In genomic region chr3:28989646-28990089, GRCh38 we compare ENCODE assay signal across 8 cellular contexts.
DNase-seq lines count a peak whose midpoint lies in the region; ATAC-seq and TF ChIP-seq lines count a peak whose summit lies in the region.

No MANE protein-coding gene starts in this region.

- no peaks in the 10 kb centered on the region for H3K9me3 ChIP-seq in Peyer's patch

- intact Hi-C loops in left ventricle myocardium superior (cut with micrococcal nuclease) = no loop called here

- H3K4me3 ChIP-seq in brain microvascular endothelial cell (ENCODE audit: low read depth, low read length) = no peak overlapping the region
- H3K4me3 ChIP-seq in Peyer's patch = no peak overlapping the region

- H3K27ac ChIP-seq in brain microvascular endothelial cell (no peak overlapping the region), Peyer's patch (no peak overlapping the region)

- DNase-seq in brain microvascular endothelial cell (peak; percentile 52), Peyer's patch (no peak), NCI-H187 treated with DMSO at 0.1 percent for 48 hours (lab: John Stamatoyannopoulos, UW) (no peak), NCI-H510A treated with DMSO at 0.1 percent for 48 hours (lab: John Stamatoyannopoulos, UW) (no peak), left ventricle myocardium superior (no peak)

- in situ Hi-C loops in brain microvascular endothelial cell (cut with HindIII; ENCODE audit: low pct_ligation_motif_present, low sequenced_read_pairs) = no loop called here

- no peaks in the 10 kb centered on the region for H3K27me3 ChIP-seq in brain microvascular endothelial cell (replicated peaks)
- no peaks in the 10 kb centered on the region for H3K27me3 ChIP-seq in Peyer's patch

- no peaks in the 10 kb centered on the region for H3K36me3 ChIP-seq in brain microvascular endothelial cell (replicated peaks)
- no peaks in the 10 kb centered on the region for H3K36me3 ChIP-seq in Peyer's patch

- no peaks in the 10 kb centered on the region for H3K4me1 ChIP-seq in Peyer's patch

- ATAC-seq in GM18499 (IDR thresholded peaks at IDR 0.05; ENCODE audit: insufficient read depth, unreplicated experiment) (peak; percentile 94), GM21390 (IDR thresholded peaks at IDR 0.05; ENCODE audit: unreplicated experiment) (peak; percentile 92), HG03175 (IDR thresholded peaks at IDR 0.05; ENCODE audit: unreplicated experiment) (peak; percentile 91), left ventricle myocardium superior (no peak)

- TF ChIP-seq CTCF in brain microvascular endothelial cell (IDR thresholded peaks at IDR 0.05; ENCODE audit: low read depth, low read length, missing control alignments) (no peak), Peyer's patch (IDR thresholded peaks at IDR 0.05) (no peak)

- no peak for TF ChIP-seq POLR2A in Peyer's patch (IDR thresholded peaks at IDR 0.05)
